Comparison of ENCODE assay signal across 17 cellular contexts in the genomic region with DNA sequence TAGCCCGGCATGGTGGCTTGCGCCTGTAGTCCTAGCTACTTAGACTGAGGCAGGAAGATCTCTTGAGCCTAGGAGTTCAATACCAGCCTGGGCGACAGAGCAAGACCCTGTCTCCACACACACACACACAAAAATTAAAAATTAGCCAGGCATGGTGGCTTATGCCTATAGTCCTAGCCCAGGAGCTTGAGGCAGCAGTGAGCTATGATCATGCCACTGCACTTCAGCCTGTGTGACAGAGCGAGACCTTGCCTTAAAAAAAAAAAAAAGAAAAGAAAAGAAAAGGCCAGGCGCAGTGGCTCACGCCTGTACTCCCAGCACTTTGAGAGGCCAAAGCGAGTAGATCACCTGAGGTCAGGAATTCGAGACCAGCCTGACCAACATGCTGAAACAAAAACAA. TPM values are rescaled to one million over a fixed set of nuclear protein-coding genes. Genes with fewer than 3 reads are reported as not detected.
"Had no signal": no experiment of that assay in that cellular context is flagged by ENCODE, and none has a peak within 500 bp of the region (broad histone marks: within the 10 kb centered on the region; RNA-seq: fewer than 3 reads in every experiment).

No MANE protein-coding gene starts in this region.

- H3K27ac Mint-ChIP-seq: activated CD4-positive, alpha-beta memory T cell treated with anti-CD3 and anti-CD28 coated beads, Interleukin-2, amount 10 ng/mL, durations not matched to agents 7 days and 5 days; activated naive CD4-positive, alpha-beta T cell treated with anti-CD3 and anti-CD28 coated beads for 36 hours had no signal

- H3K4me3 ChIP-seq: coronary artery, prostate gland, SK-N-MC, suprapubic skin had no signal

- H3K9me3 Mint-ChIP-seq: activated CD4-positive, alpha-beta memory T cell treated with anti-CD3 and anti-CD28 coated beads, Interleukin-2, amount 10 ng/mL, durations not matched to agents 7 days and 5 days; activated naive CD4-positive, alpha-beta T cell treated with anti-CD3 and anti-CD28 coated beads for 36 hours; stimulated activated naive CD8-positive, alpha-beta T cell treated with anti-CD3 and anti-CD28 coated beads, Interleukin-15, Interleukin-2, amounts not matched to agents 100 ng/mL and 50 ng/mL, for 24 hours had no signal

- H3K27ac ChIP-seq: coronary artery, prostate gland, SK-N-MC, suprapubic skin, WERI-Rb-1 had no signal

- DNase-seq: activated CD4-positive, alpha-beta memory T cell treated with anti-CD3 and anti-CD28 coated beads, Interleukin-2, amount 10 ng/mL, durations not matched to agents 7 days and 5 days; activated naive CD4-positive, alpha-beta T cell treated with anti-CD3 and anti-CD28 coated beads for 36 hours; amygdala; central memory CD4-positive, alpha-beta T cell; effector CD8-positive, alpha-beta T cell; foreskin fibroblast; glutamatergic neuron; kidney glomerular epithelial cell; right cardiac atrium; trophoblast cell; WERI-Rb-1 had no signal

- H3K4me3 Mint-ChIP-seq: brain had no signal

- H3K27me3 ChIP-seq: suprapubic skin had no signal

- H3K4me1 ChIP-seq: prostate gland, suprapubic skin had no signal

RNA-seq across cellular contexts. Expression of gene RHBDL3, which starts 52.4 kb away (rescaled TPM):
- total RNA-seq: activated naive CD4-positive, alpha-beta T cell treated with anti-CD3 and anti-CD28 coated beads for 36 hours had no signal
